Comparison of ENCODE assay signal across 20 cellular contexts in genomic region chr10:87626422-87626892, GRCh38. TPM values are rescaled to one million over a fixed set of nuclear protein-coding genes. Genes with fewer than 3 reads are reported as not detected.
A peak's percentile ranks its signal among the peaks of the same experiment; 100 is the strongest.
DNase-seq lines count a peak whose midpoint lies in the region; TF ChIP-seq lines count a peak whose summit lies in the region.
"Had no signal": no experiment of that assay in that cellular context is flagged by ENCODE, and none has a peak within 500 bp of the region (broad histone marks: within the 10 kb centered on the region; RNA-seq: fewer than 3 reads in every experiment).

No MANE protein-coding gene starts in this region.

- H2BK15ac ChIP-seq in mesendoderm (replicated peaks; ENCODE audit: low read depth): peak overlapping the region; percentile 36

- H3K27me3 ChIP-seq in HUES6 (ENCODE audit: control insufficient read depth, insufficient read depth, low read length) (no peaks in the 10 kb centered on the region), iPS-15b (ENCODE audit: control insufficient read depth, insufficient read depth, low read length) (no peaks in the 10 kb centered on the region), mesendoderm (ENCODE audit: insufficient read depth, low read length, poor library complexity) (no peaks in the 10 kb centered on the region), Peyer's patch (no peaks in the 10 kb centered on the region)
- H3K27me3 ChIP-seq in effector memory CD4-positive, alpha-beta T cell (replicated peaks; ENCODE audit: control insufficient read depth, insufficient read depth, low read length, poor library complexity, severe bottlenecking): no peaks in the 10 kb centered on the region

- H3K9me3 Mint-ChIP-seq in mesothelial cell of epicardium (peaks cover 2% of the 10 kb centered on the region), chondrocyte (ENCODE audit: low read depth) (no peaks in the 10 kb centered on the region)
- H3K9me3 Mint-ChIP-seq: CD4-positive, alpha-beta T cell had no signal

- H3K4ac ChIP-seq in mesendoderm (ENCODE audit: low read depth, low read length): no peak overlapping the region

- H4K8ac ChIP-seq in mesendoderm (ENCODE audit: low read depth, low read length): no peak overlapping the region

- H3K4me2 ChIP-seq in mesendoderm (ENCODE audit: low read length): no peak overlapping the region

- WGBS in mesendoderm (ENCODE audit: extremely low coverage, insufficient coverage, low lambda C conversion rate): no CpG with 5 or more reads among the region's 1 CpG

- H3K36me3 Mint-ChIP-seq in mesothelial cell of epicardium (no peaks in the 10 kb centered on the region), chondrocyte (ENCODE audit: low read depth) (no peaks in the 10 kb centered on the region)

- DNase-seq in ELF-1 (ENCODE audit: low read depth, low spot score): peak; percentile 87
- DNase-seq in mesendoderm: peak; percentile 41
- no peak for DNase-seq in mesothelial cell of epicardium (ENCODE audit: low spot score in 2 of 2, unreplicated experiment in 2 of 2)
- DNase-seq in effector memory CD4-positive, alpha-beta T cell: no peak
- no peak for DNase-seq in chondrocyte (ENCODE audit: low spot score)
- no peak for DNase-seq in Peyer's patch
- DNase-seq: Caco-2; CD4-positive, alpha-beta T cell; GDM1; IMR-90; NCI-H1417 treated with DMSO at 0.1 percent for 48 hours; NCI-H187 treated with DMSO at 0.1 percent for 48 hours; NCI-H2227 treated with DMSO at 0.1 percent for 48 hours; NCI-H510A treated with DMSO at 0.1 percent for 48 hours; NCI-H82; OCI-M1; RPMI8226; SIG-M5 had no signal

- H3K27ac ChIP-seq in HUES6 (ENCODE audit: low read depth, low read length): peak overlapping the region; percentile 96
- H3K27ac ChIP-seq in mesendoderm (ENCODE audit: low read depth, low read length): no peak overlapping the region
- no peak overlapping the region for H3K27ac ChIP-seq in effector memory CD4-positive, alpha-beta T cell (ENCODE audit: insufficient read depth, low read length, poor library complexity, severe bottlenecking)
- no peak overlapping the region for H3K27ac ChIP-seq in Peyer's patch

- H3K9me3 ChIP-seq in HUES6 (ENCODE audit: control insufficient read depth, insufficient read depth, low read depth, low read length) (peaks cover 3% of the 10 kb centered on the region; the same call in 1 of the 2 replicates), iPS-15b (ENCODE audit: control insufficient read depth, insufficient read depth, low read length) (no peaks in the 10 kb centered on the region), Peyer's patch (no peaks in the 10 kb centered on the region)
- H3K9me3 ChIP-seq in effector memory CD4-positive, alpha-beta T cell (ENCODE audit: control insufficient read depth, low read length): no peaks in the 10 kb centered on the region
- H3K9me3 ChIP-seq: Caco-2 had no signal

- no peak overlapping the region for H3K56ac ChIP-seq in mesendoderm (ENCODE audit: low read length)

- peaks cover 12% of the 10 kb centered on the region for H3K4me1 Mint-ChIP-seq in mesothelial cell of epicardium
- peaks cover 3% of the 10 kb centered on the region for H3K4me1 Mint-ChIP-seq in chondrocyte (ENCODE audit: low read depth)

- H3K18ac ChIP-seq in mesendoderm (ENCODE audit: low read length): no peak overlapping the region

- H3K23ac ChIP-seq in mesendoderm (ENCODE audit: low read length): no peak overlapping the region

- H2BK120ac ChIP-seq in mesendoderm (ENCODE audit: low read depth, low read length): no peak overlapping the region

- no peaks in the 10 kb centered on the region for H3K79me2 ChIP-seq in mesendoderm (ENCODE audit: control insufficient read depth, insufficient read depth, low read length)

- H4K5ac ChIP-seq in mesendoderm (ENCODE audit: low read length): no peak overlapping the region

- H3K36me3 ChIP-seq in HUES6 (ENCODE audit: control insufficient read depth, insufficient read depth, low read length) (no peaks in the 10 kb centered on the region), iPS-15b (ENCODE audit: control insufficient read depth, insufficient read depth, low read length) (no peaks in the 10 kb centered on the region), mesendoderm (ENCODE audit: control insufficient read depth, insufficient read depth, low read length) (no peaks in the 10 kb centered on the region), Peyer's patch (no peaks in the 10 kb centered on the region)
- H3K36me3 ChIP-seq in effector memory CD4-positive, alpha-beta T cell (ENCODE audit: control insufficient read depth, insufficient read depth, low read length): no peaks in the 10 kb centered on the region

- H2AK5ac ChIP-seq in mesendoderm (ENCODE audit: low read length): no peak overlapping the region

- H3K27me3 Mint-ChIP-seq in mesothelial cell of epicardium (ENCODE audit: low read depth): no peaks in the 10 kb centered on the region
- no peaks in the 10 kb centered on the region for H3K27me3 Mint-ChIP-seq in chondrocyte (ENCODE audit: low read depth)
- H3K27me3 Mint-ChIP-seq: CD4-positive, alpha-beta T cell had no signal

- no peak overlapping the region for H3K4me3 ChIP-seq in HUES6 (ENCODE audit: low read depth, low read length)
- no peak overlapping the region for H3K4me3 ChIP-seq in iPS-15b (ENCODE audit: low read depth, low read length)
- no peak overlapping the region for H3K4me3 ChIP-seq in mesendoderm (ENCODE audit: low read length)
- no peak overlapping the region for H3K4me3 ChIP-seq in effector memory CD4-positive, alpha-beta T cell (ENCODE audit: insufficient read depth, low read depth, low read length, poor library complexity, severe bottlenecking)
- H3K4me3 ChIP-seq in Peyer's patch: no peak overlapping the region

- H3K27ac Mint-ChIP-seq in mesothelial cell of epicardium (no peak overlapping the region), chondrocyte (ENCODE audit: unreplicated experiment) (no peak overlapping the region)
- H3K27ac Mint-ChIP-seq: CD4-positive, alpha-beta T cell had no signal

- TF ChIP-seq CTCF in mesothelial cell of epicardium (IDR thresholded peaks at IDR 0.05; ENCODE audit: unreplicated experiment) (no peak), chondrocyte (IDR thresholded peaks at IDR 0.05) (no peak), Peyer's patch (IDR thresholded peaks at IDR 0.05) (no peak)

- peak overlapping the region; percentile 74 for H3K9ac ChIP-seq in HUES6 (ENCODE audit: low read length)
- H3K9ac ChIP-seq in iPS-15b (ENCODE audit: low read depth, low read length): peak overlapping the region; percentile 27
- no peak overlapping the region for H3K9ac ChIP-seq in mesendoderm (ENCODE audit: low read length)

- H3K4me1 ChIP-seq in HUES6 (ENCODE audit: control insufficient read depth, insufficient read depth, low read length) (peaks cover 46% of the 10 kb centered on the region), iPS-15b (ENCODE audit: control insufficient read depth, insufficient read depth, low read length) (peaks cover 34% of the 10 kb centered on the region), mesendoderm (ENCODE audit: control insufficient read depth, low read depth, low read length) (no peaks in the 10 kb centered on the region), Peyer's patch (no peaks in the 10 kb centered on the region)
- no peaks in the 10 kb centered on the region for H3K4me1 ChIP-seq in effector memory CD4-positive, alpha-beta T cell (ENCODE audit: control insufficient read depth, insufficient read depth, low read length, poor library complexity, severe bottlenecking)
- H3K4me1 ChIP-seq: Caco-2 had no signal

- H3K4me3 Mint-ChIP-seq in mesothelial cell of epicardium: no peak overlapping the region
- H3K4me3 Mint-ChIP-seq in chondrocyte (ENCODE audit: unreplicated experiment): no peak overlapping the region
- H3K4me3 Mint-ChIP-seq: CD4-positive, alpha-beta T cell had no signal

- H3K79me1 ChIP-seq in mesendoderm (ENCODE audit: low read length): no peaks in the 10 kb centered on the region

- no peak for TF ChIP-seq POLR2A in Peyer's patch (IDR thresholded peaks at IDR 0.05)

- H2BK5ac ChIP-seq in mesendoderm (ENCODE audit: low read length): no peak overlapping the region

RNA-seq across cellular contexts. Expression of gene PAPSS2, which starts 33.2 kb away (rescaled TPM):
- 12.7 TPM for polyA plus RNA-seq in mesendoderm (2013, experiment 1 of 2)
- polyA plus RNA-seq in mesendoderm (2013, experiment 2 of 2): 12.6 TPM
- total RNA-seq in mesothelial cell of epicardium (13.2 to 16.9 TPM (median 13.7 TPM) in 3 replicates), chondrocyte (61.5 to 71.6 TPM (median 66.2 TPM) in 3 replicates), Peyer's patch (100 to 1,000 TPM in 3 of 4 donors, 10 to 100 TPM in 1; 28.1 to 166 (median 146) TPM)
- total RNA-seq: CD4-positive, alpha-beta T cell had no signal

Comparison
In these comparisons a context has a peak if more than half of its experiments do, and no peak if none do; other contexts are left out.
1. DNase-seq: peak in ELF-1 (single experiment) and mesendoderm (single experiment); none in mesothelial cell of epicardium (0 of 2), effector memory CD4-positive, alpha-beta T cell (0 of 3), chondrocyte (single experiment) and Peyer's patch (0 of 3).